ENCODE assay signal across 8 cellular contexts in genomic region chr4:25159837-25160713, GRCh38. TPM values are rescaled to one million over a fixed set of nuclear protein-coding genes. Genes with fewer than 3 reads are reported as not detected.
A peak's percentile ranks its signal among the peaks of the same experiment; 100 is the strongest.
DNase-seq lines count a peak whose midpoint lies in the region; ATAC-seq and TF ChIP-seq lines count a peak whose summit lies in the region.

Gene SEPSECS (minus strand): TSS chr4:25160449. CDS start chr4:25160369, 80 bp downstream.

- no peaks in the 10 kb centered on the region for H3K27me3 ChIP-seq in SK-N-SH (ENCODE audit: insufficient read depth)
- no peaks in the 10 kb centered on the region for H3K27me3 ChIP-seq in suprapubic skin

- ATAC-seq in HG02571 (IDR thresholded peaks at IDR 0.05; ENCODE audit: unreplicated experiment): peak; percentile 84

- no peaks in the 10 kb centered on the region for H3K9me3 Mint-ChIP-seq in activated naive CD4-positive, alpha-beta T cell treated with anti-CD3 and anti-CD28 coated beads, Interleukin-2, amount 50 U/mL, for 24 hours

- H3K4me3 Mint-ChIP-seq in activated naive CD4-positive, alpha-beta T cell treated with anti-CD3 and anti-CD28 coated beads, Interleukin-2, amount 50 U/mL, for 24 hours: peak within 1 kb of the TSS; percentile 87

- H3K36me3 Mint-ChIP-seq in activated naive CD4-positive, alpha-beta T cell treated with anti-CD3 and anti-CD28 coated beads, Interleukin-2, amount 50 U/mL, for 24 hours: peaks cover 4% of the 10 kb centered on the region

- H3K27ac ChIP-seq in SK-N-SH (ENCODE audit: low read depth in 2 of 2, low read length in 1 of 2): peak within 1 kb of the TSS; percentile 86 to 87
- H3K27ac ChIP-seq in suprapubic skin: peak within 1 kb of the TSS; percentile 96

- POLR2A ChIA-PET in SK-N-SH (lab: Yijun Ruan, JAX): interaction anchor here (0.9 to 1.4 kb wide), 2 partner anchors 12 to 74 kb away, joined by 3 to 4 read pairs; partner anchors contain the start of gene PI4K2B

- H3K36me3 ChIP-seq in SK-N-SH (replicated peaks in 1 of 2; ENCODE audit: control insufficient read depth in 1 of 2, insufficient read depth in 2 of 2, low read length in 1 of 2) (peaks cover 3 to 10% of the 10 kb centered on the region in 2 experiments), suprapubic skin (no peaks in the 10 kb centered on the region)

- TF ChIP-seq CTCF in SK-N-SH (IDR thresholded peaks at IDR 0.05): no peak
- no peak for TF ChIP-seq CTCF in suprapubic skin (IDR thresholded peaks at IDR 0.05)

- H3K4me1 Mint-ChIP-seq in activated naive CD4-positive, alpha-beta T cell treated with anti-CD3 and anti-CD28 coated beads, Interleukin-2, amount 50 U/mL, for 24 hours: peaks cover 48% of the 10 kb centered on the region

- peak; percentile 34 to 65 for TF ChIP-seq POLR2A in suprapubic skin (IDR thresholded peaks at IDR 0.05)

- H3K9ac ChIP-seq in SK-N-SH: peak within 1 kb of the TSS; percentile 70

- peak within 1 kb of the TSS; percentile 89 for H2AFZ ChIP-seq in SK-N-SH (ENCODE audit: low read depth)

- peaks cover 21% of the 10 kb centered on the region for H3F3A ChIP-seq in SK-N-SH (replicated peaks; ENCODE audit: insufficient read depth)

- no peak for TF ChIP-seq RAD21 in SK-N-SH (IDR thresholded peaks at IDR 0.05; ENCODE audit: low read length)

- no peaks in the 10 kb centered on the region for H3K27me3 Mint-ChIP-seq in activated naive CD4-positive, alpha-beta T cell treated with anti-CD3 and anti-CD28 coated beads, Interleukin-2, amount 50 U/mL, for 24 hours

- H3K4me3 ChIP-seq in SK-N-SH (ENCODE audit: low read depth in 2 of 2, low read length in 1 of 2) (peak within 1 kb of the TSS; percentile 84 to 93), suprapubic skin (peak within 1 kb of the TSS; percentile 86)

- H3K9me2 ChIP-seq in SK-N-SH: no peaks in the 10 kb centered on the region

- TF ChIP-seq EP300 in SK-N-SH (IDR thresholded peaks at IDR 0.05; ENCODE audit: borderline replicate concordance in 1 of 2, low read depth in 1 of 2, low read length in 1 of 2) (peak in 1 of 2 experiments; percentile 31; a peak in 1 of 4 replicates), suprapubic skin (IDR thresholded peaks at IDR 0.05) (no peak)

- WGBS in SK-N-SH (ENCODE audit: low lambda C conversion rate): under 1% methylated on average over 50 of the region's 66 CpGs
- under 1% methylated on average over 40 of the region's 66 CpGs for WGBS in suprapubic skin

- DNase-seq in GM04504 (ENCODE audit: low read depth) (peak; percentile 96), NCI-H1048 (lab: John Stamatoyannopoulos, UW) (peak; percentile 96), SK-N-SH (peak; percentile 86), globus pallidus (ENCODE audit: low spot score) (peak; percentile 96), nucleus accumbens (lab: John Stamatoyannopoulos, UW) (peak in 55 of 56 donors; percentile 71 to 98 (median 91)), suprapubic skin (ENCODE audit: low spot score in 2 of 2) (peak; percentile 99)

- H4K20me1 ChIP-seq in SK-N-SH (ENCODE audit: insufficient read depth): no peaks in the 10 kb centered on the region

- peak within 1 kb of the TSS; percentile 89 for H3K4me2 ChIP-seq in SK-N-SH

- CTCF ChIA-PET in SK-N-SH (lab: Yijun Ruan, JAX): interaction anchor here (1.3 to 1.9 kb wide), 2 partner anchors 15 to 153 kb away, joined by 7 to 13 read pairs; partner anchors contain the start of gene ZCCHC4

- peak within 1 kb of the TSS; percentile 99 for H3K27ac Mint-ChIP-seq in activated naive CD4-positive, alpha-beta T cell treated with anti-CD3 and anti-CD28 coated beads, Interleukin-2, amount 50 U/mL, for 24 hours

- H3K4me1 ChIP-seq in SK-N-SH (ENCODE audit: control insufficient read depth in 1 of 2, insufficient read depth in 2 of 2, low read depth in 1 of 2, low read length in 1 of 2) (peaks cover 0 to 14% of the 10 kb centered on the region in 2 experiments; a peak in 2 of 4 replicates), suprapubic skin (peaks cover 18% of the 10 kb centered on the region)

- H3K9me3 ChIP-seq in SK-N-SH: no peaks in the 10 kb centered on the region
- H3K9me3 ChIP-seq in suprapubic skin: no peaks in the 10 kb centered on the region

- H3K79me2 ChIP-seq in SK-N-SH (ENCODE audit: insufficient read depth): no peaks in the 10 kb centered on the region; the same call in 1 of the 2 replicates

TF ChIP-seq in SK-N-SH, 30 proteins besides CTCF, POLR2A, EP300 and RAD21 (continues in another document):
- TF ChIP-seq RCOR1 (IDR thresholded peaks at IDR 0.05; ENCODE audit: low read length) (peak; percentile 46), YY1 (IDR thresholded peaks at IDR 0.05; ENCODE audit: low read depth) (no peak; the same call in none of the 2 replicates), NFIC (IDR thresholded peaks at IDR 0.05; ENCODE audit: borderline replicate concordance) (peak; percentile 32; the same call in 1 of the 2 replicates), TAF1 (IDR thresholded peaks at IDR 0.05; ENCODE audit: borderline replicate concordance, low read depth, low read length) (peak; percentile 30; the same call in 1 of the 2 replicates), IRF3 (IDR thresholded peaks at IDR 0.05; ENCODE audit: low read depth, low read length) (no peak), MXI1 (IDR thresholded peaks at IDR 0.05; ENCODE audit: low read depth, low read length) (peak; percentile 49), ELF1 (IDR thresholded peaks at IDR 0.05) (peak; percentile 69), ZBTB33 (IDR thresholded peaks at IDR 0.05; ENCODE audit: borderline replicate concordance, low read depth) (0 out of 2 replicates have a peak, but pooled peaks have one; percentile 69), CHD2 (IDR thresholded peaks at IDR 0.05; ENCODE audit: low read length, partially characterized antibody) (peak; percentile 59), USF2 (IDR thresholded peaks at IDR 0.05; ENCODE audit: borderline replicate concordance, low read depth, low read length) (no peak), NRF1 (IDR thresholded peaks at IDR 0.05; ENCODE audit: low read depth, low read length) (peak; percentile 97), FOXJ3 (CRISPR knock-in tag; IDR thresholded peaks at IDR 0.05) (peak; percentile 66), USF1 (IDR thresholded peaks at IDR 0.05; ENCODE audit: borderline replicate concordance, low read depth) (no peak)

RNA-seq across cellular contexts. Expression of gene SEPSECS, which starts in this region (rescaled TPM):
- polyA plus RNA-seq in SK-N-SH (2012; rRNA removed): 2.0 and 2.7 TPM in 2 replicates
- 2.4 TPM in 2 replicates for polyA plus RNA-seq in SK-N-SH (2012; cell fraction: cytosol; rRNA removed)
- 2.4 and 6.8 TPM in 2 replicates for polyA plus RNA-seq in SK-N-SH (2012; cell fraction: nucleus; rRNA removed)
- 10 to 100 TPM in 2 of 4 donors, 1 to 10 TPM in 2; 4.2 to 21.8 (median 9.6) TPM for total RNA-seq in suprapubic skin

Comparison
In these comparisons a context has a peak if more than half of its experiments do, and no peak if none do; other contexts are left out.
1. Peak in every context shown above with its lines: DNase-seq, ATAC-seq, H3K4me3 ChIP-seq and H3K27ac ChIP-seq.